8 cellular contexts compared by ENCODE assay signal in genomic region chr1:169485427-169486280, GRCh38. TPM values are rescaled to one million over a fixed set of nuclear protein-coding genes. Genes with fewer than 3 reads are reported as not detected.
DNase-seq lines count a peak whose midpoint lies in the region; ATAC-seq, FAIRE-seq and TF ChIP-seq lines count a peak whose summit lies in the region.

SLC19A2 (minus strand) TSS chr1:169485944; CDS start chr1:169485766, 178 bp downstream.

- H3K23ac ChIP-seq in H9 (ENCODE audit: insufficient read length, low read depth, low read length) = peak within 1 kb of the TSS; percentile 10

- peaks cover 12% of the 10 kb centered on the region for H3K4me1 ChIP-seq in H9 (ENCODE audit: insufficient read depth, low read length)

- H3K27me3 ChIP-seq in H9 (ENCODE audit: insufficient read depth, low read length) = no peaks in the 10 kb centered on the region

- H3K23me2 ChIP-seq in H9 (ENCODE audit: insufficient read length, low read depth, low read length, poor library complexity, severe bottlenecking) = peaks cover 15% of the 10 kb centered on the region

- peak within 1 kb of the TSS; percentile 91 for H3K18ac ChIP-seq in H9 (ENCODE audit: insufficient read length, low read depth, low read length)

- peaks cover 4% of the 10 kb centered on the region for H3K79me1 ChIP-seq in H9 (ENCODE audit: insufficient read depth, low read depth, low read length, poor library complexity, severe bottlenecking)

- H2BK120ac ChIP-seq in H9 (ENCODE audit: low read depth, low read length, poor library complexity, severe bottlenecking) = no peak within 1 kb of the TSS

- FAIRE-seq in G401.6 (lab: Jason Lieb, UNC) = peak; percentile 94

- H2BK5ac ChIP-seq in H9 (ENCODE audit: insufficient read length, low read length) = no peak within 1 kb of the TSS

- H3K9me3 ChIP-seq in H9 (ENCODE audit: control insufficient read depth, low read depth, low read length) = no peaks in the 10 kb centered on the region

- H4K5ac ChIP-seq in H9 (ENCODE audit: insufficient read length, low read depth, low read length) = peak within 1 kb of the TSS; percentile 3

- H3K36me3 Mint-ChIP-seq in H9 (ENCODE audit: insufficient read depth in 1 of 3, low read depth in 3 of 3) (no peaks in the 10 kb centered on the region; a peak in 1 of 7 replicates), nephron progenitor cell (ENCODE audit: low read depth) (peaks cover 8% of the 10 kb centered on the region)

- no peak within 1 kb of the TSS for H2AK5ac ChIP-seq in H9 (ENCODE audit: insufficient read length, low read length)

- no peak within 1 kb of the TSS for H2BK20ac ChIP-seq in H9 (ENCODE audit: low read depth, low read length, poor library complexity, severe bottlenecking)

- no peak within 1 kb of the TSS for H2BK12ac ChIP-seq in H9 (ENCODE audit: insufficient read length, low read depth, low read length)

- H3K79me2 ChIP-seq in H9 (ENCODE audit: insufficient read depth, low read length) = peaks cover 23% of the 10 kb centered on the region; the same call in 1 of the 2 replicates

- H3K4me1 Mint-ChIP-seq in H9 = peaks cover 60 to 61% of the 10 kb centered on the region in 2 experiments
- peaks cover 51% of the 10 kb centered on the region for H3K4me1 Mint-ChIP-seq in nephron progenitor cell
- peaks cover 66% of the 10 kb centered on the region for H3K4me1 Mint-ChIP-seq in stimulated activated naive CD8-positive, alpha-beta T cell treated with anti-CD3 and anti-CD28 coated beads, Interleukin-15, amount 100 ng/mL, for 72 hours

- H4K20me1 ChIP-seq in H9 (ENCODE audit: control insufficient read depth, insufficient read depth, insufficient read length) = no peaks in the 10 kb centered on the region

- peak within 1 kb of the TSS; percentile 91 for H3K9ac ChIP-seq in H9 (ENCODE audit: extremely low read depth, insufficient read length, low read length)

- H3K14ac ChIP-seq in H9 (ENCODE audit: insufficient read depth, low read length) = peak within 1 kb of the TSS; percentile 96

- H3T11ph ChIP-seq in H9 (ENCODE audit: low read length) = no peak within 1 kb of the TSS

- H3K4ac ChIP-seq in H9 (ENCODE audit: low read depth, low read length) = no peak within 1 kb of the TSS

- peak; percentile 98 for ATAC-seq in stimulated activated naive CD8-positive, alpha-beta T cell treated with anti-CD3 and anti-CD28 coated beads, Interleukin-15, amount 100 ng/mL, for 72 hours

- peak within 1 kb of the TSS; percentile 59 for H3K27ac ChIP-seq in H9 (ENCODE audit: insufficient read length, low read depth, low read length)

- H3K27me3 Mint-ChIP-seq in H9 (ENCODE audit: low read depth) (no peaks in the 10 kb centered on the region), nephron progenitor cell (ENCODE audit: low read depth, poor library complexity) (no peaks in the 10 kb centered on the region)
- no peaks in the 10 kb centered on the region for H3K27me3 Mint-ChIP-seq in stimulated activated naive CD8-positive, alpha-beta T cell treated with anti-CD3 and anti-CD28 coated beads, Interleukin-15, amount 100 ng/mL, for 72 hours

- peak within 1 kb of the TSS; percentile 9 for H3K56ac ChIP-seq in H9 (ENCODE audit: insufficient read length, low read depth, low read length)

- H3K9me3 Mint-ChIP-seq in H9 = no peaks in the 10 kb centered on the region; a peak in 1 of 5 replicates
- H3K9me3 Mint-ChIP-seq in nephron progenitor cell = peaks cover 13% of the 10 kb centered on the region
- H3K9me3 Mint-ChIP-seq in stimulated activated naive CD8-positive, alpha-beta T cell treated with anti-CD3 and anti-CD28 coated beads, Interleukin-15, amount 100 ng/mL, for 72 hours = no peaks in the 10 kb centered on the region

- H4K91ac ChIP-seq in H9 (ENCODE audit: insufficient read length, low read depth, low read length) = no peak within 1 kb of the TSS

- DNase-seq in H9 = peak; percentile 99
- DNase-seq in M059J (ENCODE audit: low read depth) = peak; percentile 99
- DNase-seq in SHP77 (lab: John Stamatoyannopoulos, UW) = peak; percentile 99
- DNase-seq in activated gamma-delta T cell (lab: John Stamatoyannopoulos, UW) = peak; percentile 86
- peak; percentile 99 for DNase-seq in fibroblast of the conjunctiva (ENCODE audit: low read depth)
- DNase-seq in nephron progenitor cell = peak; percentile 92
- DNase-seq in stimulated activated naive CD8-positive, alpha-beta T cell treated with anti-CD3 and anti-CD28 coated beads, Interleukin-15, amount 100 ng/mL, for 72 hours = peak; percentile 90 to 95

- peak within 1 kb of the TSS; percentile 85 to 97 for H3K4me3 Mint-ChIP-seq in H9
- peak within 1 kb of the TSS; percentile 98 for H3K4me3 Mint-ChIP-seq in nephron progenitor cell
- peak within 1 kb of the TSS; percentile 91 to 98 for H3K4me3 Mint-ChIP-seq in stimulated activated naive CD8-positive, alpha-beta T cell treated with anti-CD3 and anti-CD28 coated beads, Interleukin-15, amount 100 ng/mL, for 72 hours

- TF ChIP-seq CTCF in H9 (conservative IDR thresholded peaks at IDR 0.05) = peak; percentile 38; the same call in 1 of the 3 replicates
- peak; percentile 20 for TF ChIP-seq CTCF in nephron progenitor cell (IDR thresholded peaks at IDR 0.05)

- H2AFZ ChIP-seq in H9 (ENCODE audit: low read length) = no peak within 1 kb of the TSS

- H4K8ac ChIP-seq in H9 (replicated peaks; ENCODE audit: insufficient read length, low read depth, low read length) = no peak within 1 kb of the TSS

- no peak within 1 kb of the TSS for H2BK15ac ChIP-seq in H9 (ENCODE audit: low read depth, low read length)

- no CpG with 5 or more reads among the region's 86 CpGs for WGBS in H9 (ENCODE audit: extremely low coverage, insufficient read length, low lambda C conversion rate)

- peak within 1 kb of the TSS; percentile 95 for H3K4me2 ChIP-seq in H9 (ENCODE audit: insufficient read depth, insufficient read length, low read length)

- H3K27ac Mint-ChIP-seq in H9 (peak within 1 kb of the TSS; percentile 98), nephron progenitor cell (peak within 1 kb of the TSS; percentile 99)
- peak within 1 kb of the TSS; percentile 86 to 91 for H3K27ac Mint-ChIP-seq in stimulated activated naive CD8-positive, alpha-beta T cell treated with anti-CD3 and anti-CD28 coated beads, Interleukin-15, amount 100 ng/mL, for 72 hours

RNA-seq across cellular contexts. Expression of gene SLC19A2, which starts in this region (rescaled TPM):
- total RNA-seq in H9 (2021) = 12.4 and 12.8 TPM in 2 replicates
- 8.1 and 10.4 TPM in 2 replicates for total RNA-seq in M059J (2014; rRNA removed; shearing (Covaris generic))

Comparison
In these comparisons a context has a peak if more than half of its experiments do, and no peak if none do; other contexts are left out.
1. Peak in every context shown above with its lines: DNase-seq, ATAC-seq and H3K27ac ChIP-seq.